ENCODE assay signal across 9 cellular contexts in genomic region chr15:67149068-67149841, GRCh38.
A peak's percentile ranks its signal among the peaks of the same experiment; 100 is the strongest.
DNase-seq lines count a peak whose midpoint lies in the region; ATAC-seq and TF ChIP-seq lines count a peak whose summit lies in the region.
"Had no signal": no experiment of that assay in that cellular context is flagged by ENCODE, and none has a peak within 500 bp of the region (broad histone marks: within the 10 kb centered on the region; RNA-seq: fewer than 3 reads in every experiment).

No MANE protein-coding gene starts in this region.

- peak overlapping the region; percentile 40 to 90 (median 73) for H3K4me3 Mint-ChIP-seq in CD4-positive, alpha-beta memory T cell

- no peak for DNase-seq in CD4-positive, alpha-beta memory T cell
- no peak for DNase-seq in OCI-LY7 (ENCODE audit: low spot score)
- DNase-seq in epithelial cell of prostate (ENCODE audit: low read depth, low spot score), result no peak
- peak; percentile 59 for DNase-seq in osteoblast (ENCODE audit: insufficient read length, low spot score, missing footprints)
- DNase-seq in DMS153 treated with DMSO at 0.1 percent for 48 hours (lab: John Stamatoyannopoulos, UW; ENCODE audit: unreplicated experiment), result no peak
- DNase-seq in NCI-H748 (lab: John Stamatoyannopoulos, UW; ENCODE audit: unreplicated experiment), result no peak
- DNase-seq: NCI-H1092 treated with DMSO at 0.1 percent for 48 hours had no signal

- peaks cover 70 to 87% (median 79%) of the 10 kb centered on the region in 4 donors for H3K4me1 Mint-ChIP-seq in CD4-positive, alpha-beta memory T cell

- no peak overlapping the region for H3K4me3 ChIP-seq in CD4-positive, alpha-beta memory T cell (ENCODE audit: low read length in 2 of 2)
- H3K4me3 ChIP-seq in OCI-LY7 (ENCODE audit: low read depth, low read length, poor library complexity, severe bottlenecking) (no peak overlapping the region), osteoblast (ENCODE audit: insufficient read depth, low read length) (no peak overlapping the region)

- peak overlapping the region; percentile 63 to 96 (median 93) for H3K27ac Mint-ChIP-seq in CD4-positive, alpha-beta memory T cell

- H3K9me3 Mint-ChIP-seq in CD4-positive, alpha-beta memory T cell, result no peaks in the 10 kb centered on the region

- H3K79me2 ChIP-seq in OCI-LY7 (ENCODE audit: insufficient read depth, low read depth, low read length), result peaks cover 61% of the 10 kb centered on the region
- H3K79me2 ChIP-seq in osteoblast (ENCODE audit: insufficient read depth, low read length), result peaks cover 87% of the 10 kb centered on the region

- CTCF ChIA-PET in CD4-positive, alpha-beta memory T cell (lab: Charles Lee; ENCODE audit: partially characterized antibody), result interaction anchor here (1.0 to 1.7 kb wide), 3 partner anchors 10 to 80 kb away, joined by 3 to 5 read pairs (median 3); no protein-coding TSS in a partner anchor
- CTCF ChIA-PET in OCI-LY7 (lab: Charles Lee; ENCODE audit: unreplicated experiment), result no interaction called here

- H3K27me3 Mint-ChIP-seq in CD4-positive, alpha-beta memory T cell, result no peaks in the 10 kb centered on the region

- H3K9me2 ChIP-seq in OCI-LY7 (ENCODE audit: insufficient read depth, low read length), result no peaks in the 10 kb centered on the region

- ATAC-seq in HG03342 (IDR thresholded peaks at IDR 0.05; ENCODE audit: unreplicated experiment) (no peak), HG02981 (IDR thresholded peaks at IDR 0.05; ENCODE audit: unreplicated experiment) (no peak)

- POLR2A ChIA-PET in CD4-positive, alpha-beta memory T cell (lab: Charles Lee; ENCODE audit: partially characterized antibody), result interaction anchor here (0.8 to 3.5 kb wide), 9 partner anchors 13 to 84 kb away, joined by 3 to 24 read pairs (median 4); partner anchors contain the start of gene SMAD3
- POLR2A ChIA-PET in OCI-LY7 (lab: Charles Lee), result interaction anchor here (0.8 to 1.0 kb wide), 3 partner anchors 11 to 36 kb away, joined by 3 to 4 read pairs (median 3); no protein-coding TSS in a partner anchor

- TF ChIP-seq CTCF in OCI-LY7 (conservative IDR thresholded peaks at IDR 0.05; ENCODE audit: low read length), result no peak
- TF ChIP-seq CTCF in osteoblast (IDR thresholded peaks at IDR 0.05; ENCODE audit: extremely low read depth, low read depth, low read length), result no peak

- H2AFZ ChIP-seq in OCI-LY7 (ENCODE audit: low read length), result no peak overlapping the region
- H2AFZ ChIP-seq in osteoblast (ENCODE audit: low read length), result no peak overlapping the region

- H3K4me2 ChIP-seq in OCI-LY7 (ENCODE audit: low read length) (peak overlapping the region; percentile 59), osteoblast (ENCODE audit: insufficient read depth, low read length) (peak overlapping the region; percentile 67)

- no peaks in the 10 kb centered on the region for H3K9me3 ChIP-seq in CD4-positive, alpha-beta memory T cell (ENCODE audit: control insufficient read depth in 1 of 2, low read length in 2 of 2)
- H3K9me3 ChIP-seq in OCI-LY7 (ENCODE audit: low read length), result no peaks in the 10 kb centered on the region
- H3K9me3 ChIP-seq in osteoblast (ENCODE audit: low read depth, low read length), result no peaks in the 10 kb centered on the region

- no TSS peak for BruUV-seq in OCI-LY7 (replicated peaks; lab: Mats Ljungman, UMichigan)

- peaks cover 76% of the 10 kb centered on the region for H3K4me1 ChIP-seq in CD4-positive, alpha-beta memory T cell (ENCODE audit: insufficient read depth, low read length)
- H3K4me1 ChIP-seq in OCI-LY7 (ENCODE audit: insufficient read depth, low read length, poor library complexity, severe bottlenecking), result peaks cover 89% of the 10 kb centered on the region
- H3K4me1 ChIP-seq in osteoblast (ENCODE audit: insufficient read depth, low read length), result peaks cover 80% of the 10 kb centered on the region

- H3K27ac ChIP-seq in CD4-positive, alpha-beta memory T cell (ENCODE audit: low read depth, low read length), result peak overlapping the region; percentile 11
- H3K27ac ChIP-seq in OCI-LY7 (ENCODE audit: low read depth, low read length, poor library complexity, severe bottlenecking), result peak overlapping the region; percentile 10
- peak overlapping the region; percentile 93 for H3K27ac ChIP-seq in epithelial cell of prostate
- H3K27ac ChIP-seq in osteoblast (ENCODE audit: low read depth, low read length), result peak overlapping the region; percentile 100

- intact Hi-C loops in CD4-positive, alpha-beta memory T cell (cut with micrococcal nuclease), result loop anchor here (2.0 kb wide), 2 partner anchors 14 to 82 kb away; no protein-coding TSS in a partner anchor
- intact Hi-C loops in OCI-LY7 (cut with micrococcal nuclease; ENCODE audit: unreplicated experiment), result no loop called here

- peaks cover 4% of the 10 kb centered on the region for H3K36me3 ChIP-seq in CD4-positive, alpha-beta memory T cell (ENCODE audit: insufficient read depth, low read length)
- H3K36me3 ChIP-seq in OCI-LY7 (ENCODE audit: insufficient read depth, low read length), result peaks cover 7% of the 10 kb centered on the region
- peaks cover 23% of the 10 kb centered on the region for H3K36me3 ChIP-seq in osteoblast (ENCODE audit: insufficient read depth, low read length)

- H4K20me1 ChIP-seq in OCI-LY7 (ENCODE audit: insufficient read depth, low read length) (peaks cover 14% of the 10 kb centered on the region; the same call in 1 of the 2 replicates), osteoblast (ENCODE audit: insufficient read depth, low read length) (no peaks in the 10 kb centered on the region)

- H3K27me3 ChIP-seq in CD4-positive, alpha-beta memory T cell (ENCODE audit: insufficient read depth, low read length), result no peaks in the 10 kb centered on the region
- H3K27me3 ChIP-seq in osteoblast (ENCODE audit: insufficient read depth, low read length), result no peaks in the 10 kb centered on the region

- peaks cover 10 to 15% of the 10 kb centered on the region in 2 donors for H3K36me3 Mint-ChIP-seq in CD4-positive, alpha-beta memory T cell

Comparison
In these comparisons a context has a peak if more than half of its experiments do, and no peak if none do; other contexts are left out.
1. H3K27ac ChIP-seq: peak in every context shown above with its lines; median percentile 100 in osteoblast; 93 in epithelial cell of prostate; 11 in CD4-positive, alpha-beta memory T cell; 10 in OCI-LY7.